Comparison of ENCODE assay signal across 8 cellular contexts in the genomic region with DNA sequence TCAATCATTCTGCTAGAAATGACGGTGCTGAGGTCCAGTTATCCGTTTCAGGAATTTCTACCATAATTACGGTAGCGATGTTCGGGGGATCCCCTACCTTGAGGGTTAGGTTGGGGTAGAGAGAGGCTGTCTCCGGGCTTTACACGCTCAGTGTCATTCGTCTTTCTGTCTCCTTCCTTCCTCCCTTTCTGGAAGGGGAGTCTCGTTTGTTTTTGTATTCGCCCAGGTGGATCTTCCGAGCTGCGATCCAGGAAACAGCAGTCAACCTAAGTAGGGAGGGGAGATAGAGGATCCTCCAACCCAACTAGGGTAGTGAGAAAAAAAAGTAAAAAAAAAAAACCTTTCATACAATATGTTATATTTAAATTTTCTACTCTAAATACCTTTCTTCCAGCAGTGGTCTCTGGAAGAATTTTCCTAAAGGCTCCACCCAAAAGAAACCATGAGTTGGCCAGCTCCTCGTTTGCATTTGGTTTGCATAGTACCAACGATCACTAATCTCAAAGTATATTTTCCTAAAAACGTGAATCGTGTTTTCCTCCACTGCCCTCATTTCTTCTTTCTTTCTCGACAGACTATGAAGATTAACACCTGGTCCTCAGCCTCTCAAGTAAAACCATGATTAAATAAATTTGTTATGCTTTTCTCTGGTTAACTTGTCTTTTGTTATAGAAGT. TPM values are rescaled to one million over a fixed set of nuclear protein-coding genes. Genes with fewer than 3 reads are reported as not detected.
DNase-seq lines count a peak whose midpoint lies in the region; ATAC-seq lines count a peak whose summit lies in the region.

No MANE protein-coding gene starts in this region.

- H3K4me1 ChIP-seq in ACC112 (ENCODE audit: control insufficient read depth, insufficient read depth, low read length, unreplicated experiment) (peaks cover 3% of the 10 kb centered on the region), stomach smooth muscle (ENCODE audit: control insufficient read depth, insufficient read depth, low read length) (peaks cover 22% of the 10 kb centered on the region)

- H3K4me3 ChIP-seq in ACC112 (ENCODE audit: low read depth, low read length) = peak overlapping the region; percentile 81
- peak overlapping the region; percentile 96 for H3K4me3 ChIP-seq in iPS-18c (ENCODE audit: insufficient read depth, low read depth, low read length)
- H3K4me3 ChIP-seq in stomach smooth muscle (ENCODE audit: low read length in 2 of 2) = peak overlapping the region; percentile 87 to 95

- H3K9me3 ChIP-seq in iPS-18c (ENCODE audit: control insufficient read depth, insufficient read depth, low read length) (no peaks in the 10 kb centered on the region), stomach smooth muscle (ENCODE audit: control insufficient read depth in 2 of 2, low read length in 2 of 2) (no peaks in the 10 kb centered on the region)

- H3K36me3 Mint-ChIP-seq in activated CD4-positive, alpha-beta memory T cell treated with anti-CD3 and anti-CD28 coated beads, Interleukin-2, amount 10 ng/mL, durations not matched to agents 7 days and 5 days (ENCODE audit: low read depth) = peaks cover 3% of the 10 kb centered on the region

- peaks cover 56% of the 10 kb centered on the region for H3K4me1 Mint-ChIP-seq in activated CD4-positive, alpha-beta memory T cell treated with anti-CD3 and anti-CD28 coated beads, Interleukin-2, amount 10 ng/mL, durations not matched to agents 7 days and 5 days

- no peak overlapping the region for H3K27ac ChIP-seq in ACC112 (ENCODE audit: low read depth, low read length)
- H3K27ac ChIP-seq in stomach smooth muscle (ENCODE audit: low read length) = peak overlapping the region; percentile 85

- no peaks in the 10 kb centered on the region for H3K27me3 Mint-ChIP-seq in activated CD4-positive, alpha-beta memory T cell treated with anti-CD3 and anti-CD28 coated beads, Interleukin-2, amount 10 ng/mL, durations not matched to agents 7 days and 5 days

- H2AFZ ChIP-seq in ACC112 (ENCODE audit: low read length, unreplicated experiment) = peak overlapping the region; percentile 3

- peak overlapping the region; percentile 88 for H3K4me3 Mint-ChIP-seq in activated CD4-positive, alpha-beta memory T cell treated with anti-CD3 and anti-CD28 coated beads, Interleukin-2, amount 10 ng/mL, durations not matched to agents 7 days and 5 days

- H3K27me3 ChIP-seq in ACC112 (ENCODE audit: insufficient read depth, low read length) (peaks cover 28% of the 10 kb centered on the region), stomach smooth muscle (ENCODE audit: control insufficient read depth in 1 of 2, insufficient read depth in 2 of 2, low read length in 2 of 2) (no peaks in the 10 kb centered on the region)

- CTCF ChIA-PET in activated CD4-positive, alpha-beta memory T cell treated with anti-CD3 and anti-CD28 coated beads, Interleukin-2, amount 10 ng/mL, durations not matched to agents 7 days and 5 days (lab: Charles Lee) = interaction anchor here (1.0 to 19.8 kb wide), 13 partner anchors 8 to 312 kb away, joined by 3 to 519 read pairs (median 10); a partner anchor contains a TSS

- H3K27ac Mint-ChIP-seq in activated CD4-positive, alpha-beta memory T cell treated with anti-CD3 and anti-CD28 coated beads, Interleukin-2, amount 10 ng/mL, durations not matched to agents 7 days and 5 days = peak overlapping the region; percentile 81

- POLR2A ChIA-PET in activated CD4-positive, alpha-beta memory T cell treated with anti-CD3 and anti-CD28 coated beads, Interleukin-2, amount 10 ng/mL, durations not matched to agents 7 days and 5 days (lab: Charles Lee) = interaction anchor here (0.5 to 4.4 kb wide), 18 partner anchors 8 to 88 kb away, joined by 3 to 57 read pairs (median 5); a partner anchor contains a TSS

- peak overlapping the region; percentile 73 to 84 for H3K9ac ChIP-seq in stomach smooth muscle (ENCODE audit: low read length in 2 of 2)

- ATAC-seq in GM19023 (IDR thresholded peaks at IDR 0.05; ENCODE audit: unreplicated experiment) (peak; percentile 43), HG03175 (IDR thresholded peaks at IDR 0.05; ENCODE audit: unreplicated experiment) (peak; percentile 21)

- H3K36me3 ChIP-seq in ACC112 (ENCODE audit: insufficient read depth, low read length) (no peaks in the 10 kb centered on the region), stomach smooth muscle (ENCODE audit: control insufficient read depth in 2 of 2, insufficient read depth in 2 of 2, low read length in 2 of 2) (no peaks in the 10 kb centered on the region)

- H3K9me3 Mint-ChIP-seq in activated CD4-positive, alpha-beta memory T cell treated with anti-CD3 and anti-CD28 coated beads, Interleukin-2, amount 10 ng/mL, durations not matched to agents 7 days and 5 days = no peaks in the 10 kb centered on the region

- DNase-seq in activated CD4-positive, alpha-beta memory T cell treated with anti-CD3 and anti-CD28 coated beads, Interleukin-2, amount 10 ng/mL, durations not matched to agents 7 days and 5 days = no peak
- DNase-seq in NCI-H1930 (lab: John Stamatoyannopoulos, UW) = no peak
- no peak for DNase-seq in pons (ENCODE audit: low spot score)

- no peaks in the 10 kb centered on the region for H3K79me2 ChIP-seq in ACC112 (ENCODE audit: control insufficient read depth, insufficient read depth, low read length, unreplicated experiment)

RNA-seq across cellular contexts. Expression of a gene that starts 0.6 kb away (rescaled TPM):
- total RNA-seq in activated CD4-positive, alpha-beta memory T cell treated with anti-CD3 and anti-CD28 coated beads, Interleukin-2, amount 10 ng/mL, durations not matched to agents 7 days and 5 days = 10 to 100 TPM; 31.0 to 32.0 TPM

RNA-seq across cellular contexts. Expression of a gene that starts 21.0 kb away (rescaled TPM):
- 10 to 100 TPM; 85.1 to 95.4 TPM for total RNA-seq in activated CD4-positive, alpha-beta memory T cell treated with anti-CD3 and anti-CD28 coated beads, Interleukin-2, amount 10 ng/mL, durations not matched to agents 7 days and 5 days
